Comparison of ENCODE assay signal across 8 cellular contexts in the genomic region with DNA sequence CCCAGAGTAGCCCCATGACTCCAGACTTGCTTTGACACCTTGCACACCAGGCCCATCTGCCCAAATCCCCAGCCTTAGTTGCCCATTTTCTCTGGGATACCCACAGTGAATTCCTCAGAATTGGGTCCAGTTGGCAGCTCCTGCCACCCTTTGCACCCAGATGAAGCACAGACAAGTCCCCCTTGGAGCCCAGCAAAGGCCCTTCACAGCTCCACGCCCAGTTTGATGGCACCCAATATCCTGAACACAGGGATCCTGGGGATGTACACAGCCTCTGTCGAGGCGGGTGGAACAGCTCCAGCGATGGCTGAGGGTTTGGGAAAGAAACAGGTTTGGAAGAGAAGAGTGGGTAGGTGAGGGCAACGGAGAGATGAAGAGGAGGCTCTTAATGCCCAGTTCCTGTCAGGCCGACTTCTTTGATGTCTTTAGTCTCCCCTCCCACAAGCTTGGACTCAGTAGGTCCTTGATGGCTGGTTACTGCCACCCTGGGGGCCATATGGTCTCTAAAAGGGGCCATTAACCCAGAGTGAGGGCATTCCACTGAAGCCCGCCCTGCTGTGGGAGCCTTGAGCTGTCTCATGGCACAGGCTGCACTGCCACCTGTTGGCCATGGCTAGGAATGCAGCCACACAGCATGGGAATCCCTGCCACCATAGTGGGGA. TPM values are rescaled to one million over a fixed set of nuclear protein-coding genes. Genes with fewer than 3 reads are reported as not detected.
DNase-seq lines count a peak whose midpoint lies in the region; ATAC-seq and TF ChIP-seq lines count a peak whose summit lies in the region.

No MANE protein-coding gene starts in this region.

- peak; percentile 81 for DNase-seq in G401 (ENCODE audit: low spot score)
- peak; percentile 8 for DNase-seq in NCI-H446 treated with DMSO at 0.1 percent for 48 hours (lab: John Stamatoyannopoulos, UW)
- peak; percentile 73 for DNase-seq in activated CD4-positive, alpha-beta T cell treated with anti-CD3 and anti-CD28 coated beads, Interleukin-2, amount 10 ng/mL, durations not matched to agents 7 days and 5 days
- peak; percentile 80 for DNase-seq in colonic mucosa
- peak; percentile 76 to 83 (median 77) for DNase-seq in right lobe of liver
- peak; percentile 54 for DNase-seq in stimulated activated CD8-positive, alpha-beta memory T cell treated with anti-CD3 and anti-CD28 coated beads, Interleukin-12 subunit alpha, Interleukin-12 subunit beta, amount 100 ng/mL, for 4 hours (ENCODE audit: low read depth)

- H3K4me1 ChIP-seq in colonic mucosa (no peaks in the 10 kb centered on the region), right lobe of liver (no peaks in the 10 kb centered on the region)

- no peaks in the 10 kb centered on the region for H3K9me3 Mint-ChIP-seq in activated CD4-positive, alpha-beta T cell treated with anti-CD3 and anti-CD28 coated beads, Interleukin-2, amount 10 ng/mL, durations not matched to agents 7 days and 5 days

- H3K27ac Mint-ChIP-seq in activated CD4-positive, alpha-beta T cell treated with anti-CD3 and anti-CD28 coated beads, Interleukin-2, amount 10 ng/mL, durations not matched to agents 7 days and 5 days = peak overlapping the region; percentile 16

- intact Hi-C loops in colonic mucosa (cut with DNase I) = loop anchor here (2.0 kb wide), 1 partner anchor 44 kb away; no protein-coding TSS in a partner anchor
- intact Hi-C loops in right lobe of liver (cut with DNase I) = loop anchor here (5.0 kb wide), 1 partner anchor 40 kb away; no protein-coding TSS in a partner anchor

- WGBS in right lobe of liver (ENCODE audit: insufficient coverage, low coverage, low lambda C conversion rate, missing lambda C conversion rate) = 19% methylated on average over 2 of the region's 7 CpGs

- H3K36me3 Mint-ChIP-seq in activated CD4-positive, alpha-beta T cell treated with anti-CD3 and anti-CD28 coated beads, Interleukin-2, amount 10 ng/mL, durations not matched to agents 7 days and 5 days (ENCODE audit: low read depth) = peaks cover 6% of the 10 kb centered on the region

- H3K9me3 ChIP-seq in colonic mucosa = no peaks in the 10 kb centered on the region
- H3K9me3 ChIP-seq in right lobe of liver = no peaks in the 10 kb centered on the region

- H3K27me3 ChIP-seq in colonic mucosa (no peaks in the 10 kb centered on the region), right lobe of liver (no peaks in the 10 kb centered on the region)

- CTCF ChIA-PET in activated CD4-positive, alpha-beta T cell treated with anti-CD3 and anti-CD28 coated beads, Interleukin-2, amount 10 ng/mL, durations not matched to agents 7 days and 5 days (lab: Charles Lee) = interaction anchor here (0.8 to 4.4 kb wide), 13 partner anchors 11 to 273 kb away, joined by 3 to 72 read pairs (median 7); partner anchors contain the start of genes ARMH1 and TMEM53

- no peak overlapping the region for H3K4me3 ChIP-seq in colonic mucosa
- no peak overlapping the region for H3K4me3 ChIP-seq in right lobe of liver

- H3K9ac ChIP-seq in colonic mucosa (ENCODE audit: low read depth in 2 of 2, low read length in 2 of 2) = no peak overlapping the region

- TF ChIP-seq CTCF in colonic mucosa (IDR thresholded peaks at IDR 0.05) = peak; percentile 97
- TF ChIP-seq CTCF in right lobe of liver (IDR thresholded peaks at IDR 0.05) = peak; percentile 91 to 97 (median 94)

- H3K36me3 ChIP-seq in colonic mucosa (no peaks in the 10 kb centered on the region), right lobe of liver (peaks cover 0 to 33% (median 20%) of the 10 kb centered on the region in 4 donors)

- H3K4me1 Mint-ChIP-seq in activated CD4-positive, alpha-beta T cell treated with anti-CD3 and anti-CD28 coated beads, Interleukin-2, amount 10 ng/mL, durations not matched to agents 7 days and 5 days = no peaks in the 10 kb centered on the region

- in situ Hi-C loops in G401 (cut with HindIII; ENCODE audit: low sequenced_read_pairs) = no loop called here

- H3K27ac ChIP-seq in colonic mucosa (no peak overlapping the region), right lobe of liver (no peak overlapping the region)

- no peaks in the 10 kb centered on the region for H3K27me3 Mint-ChIP-seq in activated CD4-positive, alpha-beta T cell treated with anti-CD3 and anti-CD28 coated beads, Interleukin-2, amount 10 ng/mL, durations not matched to agents 7 days and 5 days

- ATAC-seq in HG02759 (IDR thresholded peaks at IDR 0.05; ENCODE audit: unreplicated experiment) = peak; percentile 71
- ATAC-seq in right lobe of liver = peak; percentile 83 to 88 (median 88)
- ATAC-seq in GM18870 (IDR thresholded peaks at IDR 0.05; ENCODE audit: unreplicated experiment) = no peak

- TF ChIP-seq POLR2A in right lobe of liver (IDR thresholded peaks at IDR 0.05) = no peak

- POLR2A ChIA-PET in activated CD4-positive, alpha-beta T cell treated with anti-CD3 and anti-CD28 coated beads, Interleukin-2, amount 10 ng/mL, durations not matched to agents 7 days and 5 days (lab: Charles Lee) = interaction anchor here (0.6 kb wide), 1 partner anchor 69 kb away, joined by 3 read pairs; no protein-coding TSS in a partner anchor

- no peak overlapping the region for H3K4me3 Mint-ChIP-seq in activated CD4-positive, alpha-beta T cell treated with anti-CD3 and anti-CD28 coated beads, Interleukin-2, amount 10 ng/mL, durations not matched to agents 7 days and 5 days

RNA-seq across cellular contexts. Expression of gene TMEM53, which starts 21.7 kb away (rescaled TPM):
- 17.7 and 23.1 TPM in 2 replicates for total RNA-seq in G401 (2014; rRNA removed; shearing (Covaris generic))
- 1 to 10 TPM; 3.0 to 3.5 TPM for total RNA-seq in activated CD4-positive, alpha-beta T cell treated with anti-CD3 and anti-CD28 coated beads, Interleukin-2, amount 10 ng/mL, durations not matched to agents 7 days and 5 days
- total RNA-seq in colonic mucosa (10 to 100 TPM; 26.4 to 29.6 TPM), right lobe of liver (10 to 100 TPM; 15.8 to 31.0 (median 24.5) TPM)

RNA-seq across cellular contexts. Expression of gene ARMH1, which starts 21.9 kb away (rescaled TPM):
- total RNA-seq in G401 (2014; rRNA removed; shearing (Covaris generic)) = 2.2 TPM in 1 of 2 replicates, not detected in the other
- total RNA-seq in activated CD4-positive, alpha-beta T cell treated with anti-CD3 and anti-CD28 coated beads, Interleukin-2, amount 10 ng/mL, durations not matched to agents 7 days and 5 days = 10 to 100 TPM; 47.4 to 50.7 TPM
- 1 to 10 TPM; 1.3 to 5.1 TPM for total RNA-seq in colonic mucosa
- total RNA-seq in right lobe of liver = 10 to 100 TPM in 2 of 6 experiments, 1 to 10 TPM in 4; 2.7 to 18.4 (median 5.2) TPM

Comparison
In these comparisons a context has a peak if more than half of its experiments do, and no peak if none do; other contexts are left out.
1. DNase-seq: peak in every context shown above with its lines; median percentile 81 in G401; 80 in colonic mucosa; 77 in right lobe of liver; 73 in activated CD4-positive, alpha-beta T cell treated with anti-CD3 and anti-CD28 coated beads, Interleukin-2, amount 10 ng/mL, durations not matched to agents 7 days and 5 days; 54 in stimulated activated CD8-positive, alpha-beta memory T cell treated with anti-CD3 and anti-CD28 coated beads, Interleukin-12 subunit alpha, Interleukin-12 subunit beta, amount 100 ng/mL, for 4 hours; 8 in NCI-H446 treated with DMSO at 0.1 percent for 48 hours.